ENCODE assay signal across 19 cellular contexts in the genomic region with DNA sequence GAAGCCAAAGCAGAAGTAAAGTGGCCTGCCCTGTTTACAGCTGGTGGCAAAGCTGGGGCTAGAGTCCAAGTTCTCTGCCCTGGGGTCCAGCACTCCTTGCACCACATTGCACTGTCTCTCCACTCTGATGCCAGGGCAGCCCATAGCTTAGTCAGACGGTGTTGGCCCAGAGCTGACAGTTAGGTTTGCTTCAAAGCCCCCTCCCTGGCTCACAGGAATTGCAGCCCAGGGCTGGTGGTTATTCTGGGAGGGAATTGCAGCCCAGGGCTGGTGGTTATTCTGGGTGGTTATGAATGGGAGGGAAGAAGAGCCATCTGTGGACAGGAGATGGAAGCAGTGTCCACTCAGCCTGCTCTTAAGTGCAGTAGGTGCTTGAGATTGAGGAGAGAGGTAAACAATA.
"Had no signal": no experiment of that assay in that cellular context is flagged by ENCODE, and none has a peak within 500 bp of the region (broad histone marks: within the 10 kb centered on the region; RNA-seq: fewer than 3 reads in every experiment).

No MANE protein-coding gene starts in this region.

- H3K27ac ChIP-seq: ascending aorta, brain microvascular endothelial cell, lower lobe of right lung, neural progenitor cell, thyroid gland, upper lobe of right lung, VCaP had no signal

- DNase-seq: activated CD4-positive, alpha-beta T cell treated with anti-CD3 and anti-CD28 coated beads, Interleukin-2, amount 10 ng/mL, durations not matched to agents 7 days and 5 days; activated CD8-positive, alpha-beta T cell treated with anti-CD3 and anti-CD28 coated beads, Interleukin-2, amount 10 ng/mL, durations not matched to agents 7 days and 5 days; activated gamma-delta T cell; brain microvascular endothelial cell; effector memory CD4-positive, alpha-beta T cell; foreskin melanocyte; kidney; lower lobe of right lung; mesendoderm; naive thymus-derived CD8-positive, alpha-beta T cell; stimulated activated CD4-positive, alpha-beta T cell treated with anti-CD3 and anti-CD28 coated beads, Interleukin-4, amount 100 ng/mL, for 24 hours; stimulated activated naive CD8-positive, alpha-beta T cell treated with anti-CD3 and anti-CD28 coated beads, Interleukin-15, Interleukin-2, amounts not matched to agents 100 U/mL and 50 U/mL, for 24 hours; substantia nigra; T1000; thyroid gland; upper lobe of right lung had no signal

- H3K4me2 ChIP-seq: neural progenitor cell had no signal

- H3K36me3 ChIP-seq: brain microvascular endothelial cell, lower lobe of right lung, thyroid gland, upper lobe of right lung had no signal

- H3K4me3 ChIP-seq: ascending aorta, lower lobe of right lung, neural progenitor cell, thyroid gland, upper lobe of right lung had no signal

- H3K9ac ChIP-seq: neural progenitor cell had no signal

- H3K27me3 ChIP-seq: ascending aorta, brain microvascular endothelial cell, neural progenitor cell, thyroid gland, upper lobe of right lung had no signal

- H3K9me3 ChIP-seq: thyroid gland, upper lobe of right lung had no signal

- H2AFZ ChIP-seq: neural progenitor cell had no signal

- H3K4me1 ChIP-seq: ascending aorta, lower lobe of right lung, neural progenitor cell, thyroid gland, upper lobe of right lung had no signal
